7 cellular contexts compared by ENCODE assay signal in the genomic region with DNA sequence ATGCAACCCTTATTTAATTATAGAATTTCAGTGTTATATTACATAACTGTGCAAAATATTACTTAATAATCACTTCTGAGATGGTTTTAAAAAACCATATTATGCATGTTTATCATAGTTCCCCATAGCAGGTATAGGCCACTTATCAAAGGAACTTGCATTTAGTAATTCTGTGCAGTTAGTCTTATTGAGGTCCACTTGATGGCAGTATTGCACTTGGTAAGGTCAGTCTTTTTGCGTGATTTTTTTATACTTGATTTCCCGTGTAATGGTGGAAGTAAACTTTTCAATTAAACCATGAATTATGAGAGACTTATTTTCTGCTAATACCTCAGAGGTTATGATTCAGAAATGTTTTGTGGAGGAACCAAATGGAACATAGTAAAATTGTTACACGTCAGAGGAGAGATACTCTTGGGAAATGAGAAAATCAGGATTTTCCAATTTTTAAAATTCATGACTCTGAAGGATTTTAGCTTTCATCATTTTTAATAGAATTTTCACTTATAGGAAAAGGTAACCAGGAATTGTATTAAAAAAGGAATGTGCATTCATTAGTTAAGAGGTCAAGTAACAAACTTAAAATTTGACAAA.
A peak's percentile ranks its signal among the peaks of the same experiment; 100 is the strongest.
DNase-seq lines count a peak whose midpoint lies in the region; FAIRE-seq and TF ChIP-seq lines count a peak whose summit lies in the region.

No MANE protein-coding gene starts in this region.

- DNase-seq in GF-D8 (lab: John Stamatoyannopoulos, UW) (peak; percentile 29), HT-29 (ENCODE audit: low spot score) (peak; percentile 15), RCC 7860 (ENCODE audit: low spot score) (peak; percentile 14), fibroblast of mammary gland (ENCODE audit: low read depth) (peak; percentile 82), substantia nigra (lab: John Stamatoyannopoulos, UW) (no peak), NCI-H146 treated with DMSO at 0.1 percent for 48 hours (lab: John Stamatoyannopoulos, UW; ENCODE audit: unreplicated experiment) (no peak)

- H3K9ac ChIP-seq in skeletal muscle satellite cell (ENCODE audit: low read depth, low read length) = peak overlapping the region; percentile 65

- no peak overlapping the region for H3K27ac ChIP-seq in substantia nigra (ENCODE audit: low read depth, low read length, poor library complexity, severe bottlenecking)

- peak overlapping the region; percentile 63 for H3K4me2 ChIP-seq in skeletal muscle satellite cell (ENCODE audit: low read length)

- H3K4me3 ChIP-seq in fibroblast of mammary gland (ENCODE audit: control insufficient read depth, low read depth, low read length) (no peak overlapping the region), skeletal muscle satellite cell (ENCODE audit: low read length) (peak overlapping the region; percentile 43)

- H3K27me3 ChIP-seq in skeletal muscle satellite cell (ENCODE audit: control insufficient read depth, insufficient read depth, low read length) = no peaks in the 10 kb centered on the region

- FAIRE-seq in RCC 7860 (lab: Jason Lieb, UNC) = peak; percentile 62

- no peaks in the 10 kb centered on the region for H3K36me3 ChIP-seq in skeletal muscle satellite cell (ENCODE audit: insufficient read depth, low read length)

- no peaks in the 10 kb centered on the region for H3K9me3 ChIP-seq in skeletal muscle satellite cell (replicated peaks; ENCODE audit: low read length)

- peaks cover 4% of the 10 kb centered on the region for H3K4me1 ChIP-seq in skeletal muscle satellite cell (ENCODE audit: control insufficient read depth, insufficient read depth, low read length)

- TF ChIP-seq CTCF in fibroblast of mammary gland (conservative IDR thresholded peaks at IDR 0.05; ENCODE audit: control insufficient read depth, insufficient read depth, low read depth, low read length) = peak; percentile 67

Comparison
In these comparisons a context has a peak if more than half of its experiments do, and no peak if none do; other contexts are left out.
1. DNase-seq: peak in GF-D8 (single experiment), HT-29 (single experiment), RCC 7860 (single experiment) and fibroblast of mammary gland (single experiment); none in substantia nigra (0 of 49) and NCI-H146 treated with DMSO at 0.1 percent for 48 hours (single experiment).